Comparison of ENCODE assay signal across 8 cellular contexts in the genomic region with DNA sequence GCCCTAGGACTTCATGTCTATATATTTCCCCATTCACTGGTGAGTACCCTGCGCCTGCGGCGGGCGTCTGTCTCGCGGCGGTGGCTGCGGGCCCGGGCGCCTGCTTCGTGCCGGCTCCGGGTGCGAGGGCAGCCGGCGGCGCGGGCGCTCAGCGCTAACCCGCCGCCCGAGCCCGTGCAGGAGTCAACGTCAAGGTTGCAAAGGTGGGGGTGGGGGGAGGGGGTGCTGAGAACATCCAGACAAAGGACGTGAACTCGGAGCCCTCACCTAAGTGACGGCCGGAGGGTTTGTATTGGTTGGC. TPM values are rescaled to one million over a fixed set of nuclear protein-coding genes. Genes with fewer than 3 reads are reported as not detected.
DNase-seq lines count a peak whose midpoint lies in the region; ATAC-seq, FAIRE-seq and TF ChIP-seq lines count a peak whose summit lies in the region.

No MANE protein-coding gene starts in this region.

- CTCF ChIA-PET in K562 (lab: Yijun Ruan, JAX; ENCODE audit: low intra/inter-chr PET ratio): no interaction called here

- H3K9me1 ChIP-seq in K562 (ENCODE audit: control insufficient read depth, insufficient read depth, low read length): no peaks in the 10 kb centered on the region

- H3K79me2 ChIP-seq in Karpas-422 (ENCODE audit: low read length) (no peaks in the 10 kb centered on the region), K562 (ENCODE audit: control insufficient read depth, insufficient read depth, low read length) (peaks cover 10% of the 10 kb centered on the region)

- TF ChIP-seq RAD21 in K562 (CRISPR knock-in tag; conservative IDR thresholded peaks at IDR 0.05 in 1 of 2, IDR thresholded peaks at IDR 0.05 in 1 of 2): no peak

- peak overlapping the region; percentile 86 for H2AFZ ChIP-seq in Karpas-422 (ENCODE audit: low read length)
- peak overlapping the region; percentile 89 for H2AFZ ChIP-seq in K562 (ENCODE audit: low read depth, low read length)

- H3K36me3 ChIP-seq in Karpas-422 (ENCODE audit: insufficient read depth, low read length) (no peaks in the 10 kb centered on the region), K562 (ENCODE audit: control insufficient read depth, insufficient read depth, low read length) (peaks cover 7% of the 10 kb centered on the region; the same call in 2 of the 3 replicates), right lobe of liver (no peaks in the 10 kb centered on the region), tibial nerve (peaks cover 0 to 16% (median 0%) of the 10 kb centered on the region in 3 donors)

- TF ChIP-seq EP300 in K562 (IDR thresholded peaks at IDR 0.05; ENCODE audit: low read length) (no peak), tibial nerve (IDR thresholded peaks at IDR 0.05) (no peak)

- H4K20me1 ChIP-seq in Karpas-422 (ENCODE audit: insufficient read depth, low read depth, low read length): no peaks in the 10 kb centered on the region
- H4K20me1 ChIP-seq in K562 (replicated peaks; ENCODE audit: control insufficient read depth, insufficient read depth, low read length): peaks cover 12% of the 10 kb centered on the region; the same call in 1 of the 2 replicates

- H3K9me3 ChIP-seq in Karpas-422 (ENCODE audit: low read length): no peaks in the 10 kb centered on the region
- no peaks in the 10 kb centered on the region for H3K9me3 ChIP-seq in K562 (replicated peaks; ENCODE audit: control insufficient read depth, insufficient read depth, low read depth, low read length)
- H3K9me3 ChIP-seq in right lobe of liver: no peaks in the 10 kb centered on the region
- H3K9me3 ChIP-seq in tibial nerve: peaks cover 0 to 4% (median 0%) of the 10 kb centered on the region in 4 donors

- 0% methylated on average over 21 of the region's 29 CpGs for WGBS in K562 (ENCODE audit: insufficient coverage, low coverage, missing lambda C conversion rate)
- 0% methylated on average over 1 of the region's 29 CpGs for WGBS in right lobe of liver (ENCODE audit: insufficient coverage, low coverage, low lambda C conversion rate, missing lambda C conversion rate)
- WGBS in tibial nerve, 2 donors: 0 to 1% methylated on average over 2 to 14 of the region's 29 CpGs

- H3K4me1 ChIP-seq in Karpas-422 (ENCODE audit: low read length) (peaks cover 24% of the 10 kb centered on the region), K562 (replicated peaks in 1 of 2; ENCODE audit: control insufficient read depth in 2 of 2, insufficient read depth in 2 of 2, low read length in 2 of 2) (peaks cover 23 to 33% of the 10 kb centered on the region in 2 experiments; a peak in 4 of 5 replicates), right lobe of liver (peaks cover 0 to 5% (median 0%) of the 10 kb centered on the region in 4 donors), tibial nerve (peaks cover 0 to 42% (median 11%) of the 10 kb centered on the region in 4 donors)

- intact Hi-C loops in K562 (cut with micrococcal nuclease) (loop anchor here (10.0 kb wide), 1 partner anchor 213 kb away; a partner anchor contains a TSS), right lobe of liver (cut with DNase I) (no loop called here)

- no peaks in the 10 kb centered on the region for H3K27me3 ChIP-seq in Karpas-422 (ENCODE audit: low read length)
- H3K27me3 ChIP-seq in K562 (ENCODE audit: control insufficient read depth in 2 of 2, insufficient read depth in 2 of 2, low read length in 2 of 2): no peaks in the 10 kb centered on the region
- no peaks in the 10 kb centered on the region for H3K27me3 ChIP-seq in right lobe of liver
- H3K27me3 ChIP-seq in tibial nerve: peaks cover 0 to 4% of the 10 kb centered on the region in 2 donors

- FAIRE-seq in K562 (lab: Jason Lieb, UNC): no peak

- peak; percentile 5; the same call in 1 of the 2 replicates for TF ChIP-seq POLR2A in K562 (conservative IDR thresholded peaks at IDR 0.05)
- no peak for TF ChIP-seq POLR2A in right lobe of liver (IDR thresholded peaks at IDR 0.05)
- TF ChIP-seq POLR2A in tibial nerve (IDR thresholded peaks at IDR 0.05): no peak

- H3K4me2 ChIP-seq in Karpas-422 (ENCODE audit: low read depth, low read length, poor library complexity, severe bottlenecking) (peak overlapping the region; percentile 82), K562 (ENCODE audit: insufficient read depth, low read length) (peak overlapping the region; percentile 81)

- BruUV-seq in K562 (replicated peaks; lab: Mats Ljungman, UMichigan): no TSS peak

- in situ Hi-C loops in K562 (cut with MboI): no loop called here

- ATAC-seq in K562: peak; percentile 11
- ATAC-seq in right lobe of liver: no peak

- no peak overlapping the region for H3K27ac ChIP-seq in Karpas-422 (ENCODE audit: low read length)
- H3K27ac ChIP-seq in K562 (ENCODE audit: extremely low read depth, low read depth, low read length): peak overlapping the region; percentile 57
- H3K27ac ChIP-seq in right lobe of liver: peak overlapping the region; percentile 67 to 75 (median 74)
- peak overlapping the region; percentile 34 to 91 (median 90) for H3K27ac ChIP-seq in tibial nerve

- peak; percentile 23 for DNase-seq in NCI-H146 (lab: John Stamatoyannopoulos, UW)
- DNase-seq in NCI-H146 treated with DMSO at 0.1 percent for 48 hours (lab: John Stamatoyannopoulos, UW; ENCODE audit: unreplicated experiment): no peak
- DNase-seq in Karpas-422: peak; percentile 50
- DNase-seq in K562 (ENCODE audit: extremely low read depth in 1 of 4, low spot score in 3 of 4): peak in 2 of 4 experiments; percentile 55 to 62
- no peak for DNase-seq in right lobe of liver
- DNase-seq in tibial nerve (ENCODE audit: low spot score in 2 of 2): no peak
- DNase-seq in NCI-H2171 treated with DMSO at 0.1 percent for 48 hours (lab: John Stamatoyannopoulos, UW): no peak
- no peak for DNase-seq in NCI-H446 (lab: John Stamatoyannopoulos, UW)

- POLR2A ChIA-PET in K562 (lab: Yijun Ruan, JAX): interaction anchor here (0.6 to 1.7 kb wide), 16 partner anchors 9 to 455 kb away, joined by 3 to 10 read pairs (median 3); no protein-coding TSS in a partner anchor

- no peaks in the 10 kb centered on the region for H3K9me2 ChIP-seq in Karpas-422 (replicated peaks; ENCODE audit: insufficient read depth, low read length)

- H3K9ac ChIP-seq in Karpas-422 (ENCODE audit: low read length): peak overlapping the region; percentile 58
- peak overlapping the region; percentile 68 to 96 for H3K9ac ChIP-seq in K562 (ENCODE audit: insufficient read depth in 1 of 2, low read depth in 2 of 2, low read length in 2 of 2)

- TF ChIP-seq CTCF in K562 (IDR thresholded peaks at IDR 0.05 in 2 of 3, conservative IDR thresholded peaks at IDR 0.05 in 1 of 3; ENCODE audit: insufficient read depth in 2 of 3, low read depth in 1 of 3, low read length in 3 of 3) (no peak), right lobe of liver (IDR thresholded peaks at IDR 0.05) (no peak), tibial nerve (IDR thresholded peaks at IDR 0.05) (no peak)

- H3K4me3 ChIP-seq in Karpas-422 (ENCODE audit: low read length) (peak overlapping the region; percentile 67), K562 (peak overlapping the region; percentile 61), right lobe of liver (peak overlapping the region; percentile 45 to 63 (median 53)), tibial nerve (peak overlapping the region; percentile 31 to 86 (median 72))

TF ChIP-seq in K562, 482 proteins besides CTCF, POLR2A, EP300 and RAD21 (continues in another document):
- TF ChIP-seq, protein P1, sequence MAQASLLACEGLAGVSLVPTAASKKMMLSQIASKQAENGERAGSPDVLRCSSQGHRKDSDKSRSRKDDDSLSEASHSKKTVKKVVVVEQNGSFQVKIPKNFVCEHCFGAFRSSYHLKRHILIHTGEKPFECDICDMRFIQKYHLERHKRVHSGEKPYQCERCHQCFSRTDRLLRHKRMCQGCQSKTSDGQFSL (CRISPR knock-in tag; IDR thresholded peaks at IDR 0.05): no peak
- TF ChIP-seq, protein P1 (tag; IDR thresholded peaks at IDR 0.05): peak in 1 of 2 experiments; percentile 70; a peak in 1 of 4 replicates
- TF ChIP-seq ZNF644 (tag; IDR thresholded peaks at IDR 0.05; ENCODE audit: low read depth): 0 out of 2 replicates have a peak, but pooled peaks have one; percentile 9
- TF ChIP-seq L3MBTL2 (IDR thresholded peaks at IDR 0.05): peak; percentile 47; the same call in 1 of the 2 replicates
- TF ChIP-seq, protein P2, sequence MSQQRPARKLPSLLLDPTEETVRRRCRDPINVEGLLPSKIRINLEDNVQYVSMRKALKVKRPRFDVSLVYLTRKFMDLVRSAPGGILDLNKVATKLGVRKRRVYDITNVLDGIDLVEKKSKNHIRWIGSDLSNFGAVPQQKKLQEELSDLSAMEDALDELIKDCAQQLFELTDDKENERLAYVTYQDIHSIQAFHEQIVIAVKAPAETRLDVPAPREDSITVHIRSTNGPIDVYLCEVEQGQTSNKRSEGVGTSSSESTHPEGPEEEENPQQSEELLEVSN (IDR thresholded peaks at IDR 0.05; ENCODE audit: borderline replicate concordance in 1 of 2, extremely low read depth in 1 of 2, insufficient read depth in 1 of 2, insufficient read length in 1 of 2, low read depth in 1 of 2, low read length in 1 of 2, poor library complexity in 1 of 2, severe bottlenecking in 1 of 2): peak in 1 of 2 experiments; percentile 55
- no peak for TF ChIP-seq MECOM (CRISPR knock-in tag; IDR thresholded peaks at IDR 0.05)

RNA-seq across cellular contexts. Expression of a gene that starts 0.3 kb away (rescaled TPM):
- 7.1 and 17.5 TPM in 2 replicates for total RNA-seq in Karpas-422 (2014; rRNA removed; shearing (Covaris generic); ENCODE audit: low replicate concordance)
- total RNA-seq in K562 (2011; cell fraction: chromatin; rRNA removed; ENCODE audit: low replicate concordance): 4.1 and 9.5 TPM in 2 replicates
- total RNA-seq in K562 (2011; cell fraction: nucleolus; rRNA removed): 14.5 and 15.2 TPM in 2 replicates
- total RNA-seq in K562 (2011; cell fraction: nucleoplasm; rRNA removed): 8.9 and 11.3 TPM in 2 replicates
- total RNA-seq in K562 (2014; rRNA removed) (7.4 and 23.5 TPM in 2 replicates), K562 (2014; rRNA removed; fragmentation: Illumina TruSeq; extraction: Trizol) (5.7 and 6.0 TPM in 2 replicates), K562 (2015; rRNA removed; fragmentation: Illumina TruSeq; extraction: Trizol) (4.6 and 7.3 TPM in 2 replicates), K562 (2021) (9.5 and 12.1 TPM in 2 replicates), right lobe of liver (10 to 100 TPM in 3 of 6 experiments, 1 to 10 TPM in 3; 4.3 to 17.6 (median 9.5) TPM), tibial nerve (10 to 100 TPM; 12.7 to 31.6 (median 21.5) TPM)
- polyA plus RNA-seq in K562 (2011; rRNA removed) (8.2 and 9.5 TPM in 2 replicates), K562 (2014; fragmentation: Illumina TruSeq; extraction: Trizol) (8.1 TPM in 2 replicates), K562 (2014; fragmentation: Nextera tagmentation; extraction: Ambion mirVana) (1 to 10 TPM; 3.1 to 5.9 TPM), K562 (2014; rRNA removed) (9.4 and 13.4 TPM in 2 replicates)
- 13.7 and 24.2 TPM in 2 replicates for polyA plus RNA-seq in K562 (2011; cell fraction: cytosol; rRNA removed)
- polyA plus RNA-seq in K562 (2011; cell fraction: nucleus; rRNA removed): 4.1 and 4.6 TPM in 2 replicates
- 6.0 and 6.2 TPM in 2 replicates for polyA plus RNA-seq in K562 (2012)
- polyA minus RNA-seq in K562 (2011; rRNA and poly(A)+ RNA removed): 10.9 and 13.0 TPM in 2 replicates
- 5.6 and 12.1 TPM in 2 replicates for polyA minus RNA-seq in K562 (2011; cell fraction: cytosol; rRNA and poly(A)+ RNA removed)
- 7.7 and 15.4 TPM in 2 replicates for polyA minus RNA-seq in K562 (2011; cell fraction: nucleus; rRNA and poly(A)+ RNA removed)

Comparison
In these comparisons a context has a peak if more than half of its experiments do, and no peak if none do; other contexts are left out.
1. DNase-seq: peak in NCI-H146 (single experiment) and Karpas-422 (single experiment); none in NCI-H146 treated with DMSO at 0.1 percent for 48 hours (single experiment), right lobe of liver (0 of 3), tibial nerve (0 of 2), NCI-H2171 treated with DMSO at 0.1 percent for 48 hours (single experiment) and NCI-H446 (0 of 2).
2. Peak in every context shown above with its lines, with median percentiles within 50 percentile points of each other: H3K4me3 ChIP-seq.